Comparison of ENCODE assay signal across 1 cellular context in genomic region chr15:64187396-64188191, GRCh38.
TF ChIP-seq lines count a peak whose summit lies in the region.

No MANE protein-coding gene starts in this region.

TF ChIP-seq in GM23338, 12 proteins besides CTCF, POLR2A, EP300 and RAD21:
- TF ChIP-seq ETS1 (IDR thresholded peaks at IDR 0.05): no peak
- TF ChIP-seq STAT1 (IDR thresholded peaks at IDR 0.05; ENCODE audit: unreplicated experiment): no peak
- no peak for TF ChIP-seq CREB1 (CRISPR knock-in tag; IDR thresholded peaks at IDR 0.05; ENCODE audit: low read depth)
- TF ChIP-seq EZH2 (IDR thresholded peaks at IDR 0.05; ENCODE audit: low read depth, unreplicated experiment): no peak
- no peak for TF ChIP-seq ZNF462 (CRISPR knock-in tag; IDR thresholded peaks at IDR 0.05)
- TF ChIP-seq NANOG (IDR thresholded peaks at IDR 0.05; ENCODE audit: borderline replicate concordance): no peak
- TF ChIP-seq JUNB (IDR thresholded peaks at IDR 0.05; ENCODE audit: unreplicated experiment): no peak
- TF ChIP-seq ZNF114 (CRISPR knock-in tag; IDR thresholded peaks at IDR 0.05): no peak
- TF ChIP-seq REST (IDR thresholded peaks at IDR 0.05; ENCODE audit: unreplicated experiment): no peak
- TF ChIP-seq EZH2phosphoT487 (IDR thresholded peaks at IDR 0.05; ENCODE audit: unreplicated experiment): no peak
